In genomic region chr22:31046591-31047226, GRCh38 we compare ENCODE assay signal across 11 cellular contexts. TPM values are rescaled to one million over a fixed set of nuclear protein-coding genes. Genes with fewer than 3 reads are reported as not detected.
A peak's percentile ranks its signal among the peaks of the same experiment; 100 is the strongest.
DNase-seq lines count a peak whose midpoint lies in the region; TF ChIP-seq lines count a peak whose summit lies in the region.
"Had no signal": no experiment of that assay in that cellular context is flagged by ENCODE, and none has a peak within 500 bp of the region (broad histone marks: within the 10 kb centered on the region; RNA-seq: fewer than 3 reads in every experiment).

No MANE protein-coding gene starts in this region.

- TF ChIP-seq POLR2A in esophagus squamous epithelium (IDR thresholded peaks at IDR 0.05) (no peak), testis (IDR thresholded peaks at IDR 0.05) (no peak)

- no peaks in the 10 kb centered on the region for H3K9me3 ChIP-seq in esophagus squamous epithelium
- H3K9me3 ChIP-seq in mesenchymal stem cell (ENCODE audit: control insufficient read depth, low read length) = no peaks in the 10 kb centered on the region
- H3K9me3 ChIP-seq in testis = no peaks in the 10 kb centered on the region
- no peaks in the 10 kb centered on the region for H3K9me3 ChIP-seq in MG63

- H3K4me3 ChIP-seq in esophagus squamous epithelium (no peak overlapping the region), mesenchymal stem cell (ENCODE audit: insufficient read depth in 1 of 2, low read depth in 1 of 2, low read length in 2 of 2) (no peak overlapping the region), testis (no peak overlapping the region), MG63 (no peak overlapping the region)

- no peaks in the 10 kb centered on the region for H3K27me3 Mint-ChIP-seq in activated CD4-positive, alpha-beta memory T cell treated with anti-CD3 and anti-CD28 coated beads, Interleukin-2, amount 10 ng/mL, durations not matched to agents 7 days and 5 days
- H3K27me3 Mint-ChIP-seq in activated naive CD4-positive, alpha-beta T cell treated with anti-CD3 and anti-CD28 coated beads, Interleukin-2, amount 10 ng/mL, durations not matched to agents 7 days and 5 days = peaks cover under 1% of the 10 kb centered on the region

- H3K4me1 Mint-ChIP-seq in activated CD4-positive, alpha-beta memory T cell treated with anti-CD3 and anti-CD28 coated beads, Interleukin-2, amount 10 ng/mL, durations not matched to agents 7 days and 5 days = no peaks in the 10 kb centered on the region
- no peaks in the 10 kb centered on the region for H3K4me1 Mint-ChIP-seq in activated naive CD4-positive, alpha-beta T cell treated with anti-CD3 and anti-CD28 coated beads, Interleukin-2, amount 10 ng/mL, durations not matched to agents 7 days and 5 days

- H4K8ac ChIP-seq in mesenchymal stem cell (ENCODE audit: low read length) = peak overlapping the region; percentile 93

- TF ChIP-seq CTCF in esophagus squamous epithelium (IDR thresholded peaks at IDR 0.05) (no peak), testis (IDR thresholded peaks at IDR 0.05) (no peak)

- no peak overlapping the region for H2AK5ac ChIP-seq in mesenchymal stem cell (ENCODE audit: low read length, severe bottlenecking)

- H2BK5ac ChIP-seq in mesenchymal stem cell (ENCODE audit: low read depth, low read length, poor library complexity, severe bottlenecking) = no peak overlapping the region

- H2BK120ac ChIP-seq in mesenchymal stem cell (ENCODE audit: low read depth, low read length) = peak overlapping the region; percentile 96

- POLR2A ChIA-PET in activated CD4-positive, alpha-beta memory T cell treated with anti-CD3 and anti-CD28 coated beads, Interleukin-2, amount 10 ng/mL, durations not matched to agents 7 days and 5 days (lab: Charles Lee) = interaction anchor here (1.4 kb wide), 1 partner anchor 17 kb away, joined by 4 read pairs; no protein-coding TSS in a partner anchor

- DNase-seq in SHP77 treated with DMSO at 0.1 percent for 48 hours (lab: John Stamatoyannopoulos, UW) = peak; percentile 9
- DNase-seq in esophagus squamous epithelium (lab: John Stamatoyannopoulos, UW) = no peak
- peak; percentile 84 for DNase-seq in mesenchymal stem cell
- peak; percentile 26 for DNase-seq in testis
- no peak for DNase-seq in activated CD4-positive, alpha-beta memory T cell treated with anti-CD3 and anti-CD28 coated beads, Interleukin-2, amount 10 ng/mL, durations not matched to agents 7 days and 5 days
- no peak for DNase-seq in MG63
- DNase-seq in activated naive CD4-positive, alpha-beta T cell treated with anti-CD3 and anti-CD28 coated beads, Interleukin-2, amount 10 ng/mL, durations not matched to agents 7 days and 5 days = no peak
- no peak for DNase-seq in stimulated activated CD4-positive, alpha-beta T cell treated with anti-CD3 and anti-CD28 coated beads, Interleukin-2, amount 100 ng/mL, for 48 hours
- DNase-seq: activated naive CD4-positive, alpha-beta T cell treated with anti-CD3 and anti-CD28 coated beads, Interleukin-2, amount 50 U/mL, for 16 hours; NCI-H446; stimulated activated CD4-positive, alpha-beta T cell treated with anti-CD3 and anti-CD28 coated beads, Interleukin-1b, Interleukin-23, amount 100 ng/mL, for 48 hours had no signal

- H3K36me3 ChIP-seq in esophagus squamous epithelium (no peaks in the 10 kb centered on the region), mesenchymal stem cell (ENCODE audit: control insufficient read depth in 1 of 2, insufficient read depth in 2 of 2, low read depth in 1 of 2, low read length in 2 of 2) (no peaks in the 10 kb centered on the region), testis (ENCODE audit: low read depth, missing control alignments) (no peaks in the 10 kb centered on the region), MG63 (no peaks in the 10 kb centered on the region)

- H3K23ac ChIP-seq in mesenchymal stem cell (ENCODE audit: low read length in 2 of 2) = no peak overlapping the region

- H3K18ac ChIP-seq in mesenchymal stem cell (ENCODE audit: low read depth in 1 of 2, low read length in 2 of 2) = peak overlapping the region; percentile 64 to 91

- H3K9ac ChIP-seq in mesenchymal stem cell (ENCODE audit: low read length) = no peak overlapping the region

- H4K91ac ChIP-seq in mesenchymal stem cell (ENCODE audit: low read length) = peak overlapping the region; percentile 58

- H3K4me2 ChIP-seq in mesenchymal stem cell (ENCODE audit: low read length, poor library complexity, severe bottlenecking) = no peak overlapping the region

- WGBS in esophagus squamous epithelium, 2 donors = 82 to 94% methylated on average over 6 to 8 of the region's 10 CpGs
- WGBS in mesenchymal stem cell = 45% methylated on average over 10 of the region's 10 CpGs
- WGBS in testis, 2 donors = 62 to 64% methylated on average over 10 of the region's 10 CpGs

- H3K36me3 Mint-ChIP-seq in activated CD4-positive, alpha-beta memory T cell treated with anti-CD3 and anti-CD28 coated beads, Interleukin-2, amount 10 ng/mL, durations not matched to agents 7 days and 5 days (ENCODE audit: low read depth) = no peaks in the 10 kb centered on the region
- no peaks in the 10 kb centered on the region for H3K36me3 Mint-ChIP-seq in activated naive CD4-positive, alpha-beta T cell treated with anti-CD3 and anti-CD28 coated beads, Interleukin-2, amount 10 ng/mL, durations not matched to agents 7 days and 5 days

- H3K4me1 ChIP-seq in esophagus squamous epithelium (peaks cover 0 to 28% (median 19%) of the 10 kb centered on the region in 3 donors), mesenchymal stem cell (ENCODE audit: control insufficient read depth, insufficient read depth, low read depth, low read length) (peaks cover 7% of the 10 kb centered on the region), testis (peaks cover 31% of the 10 kb centered on the region)

- peak overlapping the region in 1 of 2 experiments; percentile 75 for H2BK12ac ChIP-seq in mesenchymal stem cell (ENCODE audit: low read length in 2 of 2)

- no peaks in the 10 kb centered on the region for H3K79me1 ChIP-seq in mesenchymal stem cell (replicated peaks; ENCODE audit: low read length, poor library complexity, severe bottlenecking)

- intact Hi-C loops in esophagus squamous epithelium (cut with DNase I) = no loop called here
- intact Hi-C loops in testis (cut with DNase I; ENCODE audit: low total_unique reads) = no loop called here

- H2AFZ ChIP-seq in mesenchymal stem cell (ENCODE audit: low read depth, low read length) = no peak overlapping the region

- CTCF ChIA-PET in activated CD4-positive, alpha-beta memory T cell treated with anti-CD3 and anti-CD28 coated beads, Interleukin-2, amount 10 ng/mL, durations not matched to agents 7 days and 5 days (lab: Charles Lee) = interaction anchor here (0.6 kb wide), 1 partner anchor 818 kb away, joined by 3 read pairs; no protein-coding TSS in a partner anchor
- CTCF ChIA-PET in activated naive CD4-positive, alpha-beta T cell treated with anti-CD3 and anti-CD28 coated beads, Interleukin-2, amount 10 ng/mL, durations not matched to agents 7 days and 5 days (lab: Charles Lee) = no interaction called here

- H3K4ac ChIP-seq in mesenchymal stem cell (ENCODE audit: low read depth in 1 of 2, low read length in 2 of 2) = peak overlapping the region; percentile 81 to 96

- no peak overlapping the region for H2BK15ac ChIP-seq in mesenchymal stem cell (ENCODE audit: low read depth, poor library complexity, severe bottlenecking)

- H3K27ac ChIP-seq in esophagus squamous epithelium (peak overlapping the region; percentile 27 to 87 (median 73)), mesenchymal stem cell (ENCODE audit: low read length, poor library complexity, severe bottlenecking) (no peak overlapping the region), testis (peak overlapping the region in 1 of 2 donors; percentile 34)

- no peaks in the 10 kb centered on the region for H3K9me3 Mint-ChIP-seq in activated CD4-positive, alpha-beta memory T cell treated with anti-CD3 and anti-CD28 coated beads, Interleukin-2, amount 10 ng/mL, durations not matched to agents 7 days and 5 days
- no peaks in the 10 kb centered on the region for H3K9me3 Mint-ChIP-seq in activated naive CD4-positive, alpha-beta T cell treated with anti-CD3 and anti-CD28 coated beads, Interleukin-2, amount 10 ng/mL, durations not matched to agents 7 days and 5 days

- H3K4me3 Mint-ChIP-seq in activated CD4-positive, alpha-beta memory T cell treated with anti-CD3 and anti-CD28 coated beads, Interleukin-2, amount 10 ng/mL, durations not matched to agents 7 days and 5 days = no peak overlapping the region
- H3K4me3 Mint-ChIP-seq in activated naive CD4-positive, alpha-beta T cell treated with anti-CD3 and anti-CD28 coated beads, Interleukin-2, amount 10 ng/mL, durations not matched to agents 7 days and 5 days = no peak overlapping the region

- H3K27me3 ChIP-seq in esophagus squamous epithelium (no peaks in the 10 kb centered on the region), mesenchymal stem cell (ENCODE audit: control insufficient read depth in 1 of 2, insufficient read depth in 1 of 2, low read length in 2 of 2) (no peaks in the 10 kb centered on the region), testis (no peaks in the 10 kb centered on the region), MG63 (no peaks in the 10 kb centered on the region)

- no peak overlapping the region for H3K27ac Mint-ChIP-seq in activated CD4-positive, alpha-beta memory T cell treated with anti-CD3 and anti-CD28 coated beads, Interleukin-2, amount 10 ng/mL, durations not matched to agents 7 days and 5 days
- no peak overlapping the region for H3K27ac Mint-ChIP-seq in activated naive CD4-positive, alpha-beta T cell treated with anti-CD3 and anti-CD28 coated beads, Interleukin-2, amount 10 ng/mL, durations not matched to agents 7 days and 5 days

- no peak overlapping the region for H3K14ac ChIP-seq in mesenchymal stem cell (ENCODE audit: low read length in 2 of 2)

RNA-seq across cellular contexts. Expression of gene SMTN, which starts 34.4 kb away (rescaled TPM):
- total RNA-seq in esophagus squamous epithelium = 100 to 1,000 TPM in 1 of 4 donors, 10 to 100 TPM in 3; 28.2 to 158 (median 45.8) TPM
- 71.2 TPM for polyA plus RNA-seq in mesenchymal stem cell (2013, experiment 1 of 2)
- 67.2 TPM for polyA plus RNA-seq in mesenchymal stem cell (2013, experiment 2 of 2)
- total RNA-seq in testis = 10 to 100 TPM; 50.1 to 52.5 TPM
- polyA plus RNA-seq in testis (ENCODE audit: insufficient read depth, low read depth, low replicate concordance) = 31.6 TPM
- total RNA-seq in activated CD4-positive, alpha-beta memory T cell treated with anti-CD3 and anti-CD28 coated beads, Interleukin-2, amount 10 ng/mL, durations not matched to agents 7 days and 5 days = 10 to 100 TPM; 36.4 to 41.4 TPM
- total RNA-seq in MG63 (2014; rRNA removed; shearing (Covaris generic); ENCODE audit: low replicate concordance) = 26.0 and 37.7 TPM in 2 replicates

Comparison
In these comparisons a context has a peak if more than half of its experiments do, and no peak if none do; other contexts are left out.
1. DNase-seq: peak in SHP77 treated with DMSO at 0.1 percent for 48 hours (single experiment), mesenchymal stem cell (single experiment) and testis (single experiment); none in esophagus squamous epithelium (single experiment), activated CD4-positive, alpha-beta memory T cell treated with anti-CD3 and anti-CD28 coated beads, Interleukin-2, amount 10 ng/mL, durations not matched to agents 7 days and 5 days (single experiment), MG63 (single experiment), activated naive CD4-positive, alpha-beta T cell treated with anti-CD3 and anti-CD28 coated beads, Interleukin-2, amount 10 ng/mL, durations not matched to agents 7 days and 5 days (single experiment) and stimulated activated CD4-positive, alpha-beta T cell treated with anti-CD3 and anti-CD28 coated beads, Interleukin-2, amount 100 ng/mL, for 48 hours (0 of 2).